37 cellular contexts compared by ENCODE assay signal in genomic region chr1:103761896-103762295, GRCh38. TPM values are rescaled to one million over a fixed set of nuclear protein-coding genes. Genes with fewer than 3 reads are reported as not detected.
"Had no signal": no experiment of that assay in that cellular context is flagged by ENCODE, and none has a peak within 500 bp of the region (broad histone marks: within the 10 kb centered on the region; RNA-seq: fewer than 3 reads in every experiment).

No MANE protein-coding gene starts in this region.

- H3K4me1 Mint-ChIP-seq: activated CD4-positive, alpha-beta memory T cell treated with anti-CD3 and anti-CD28 coated beads, Interleukin-2, amount 10 ng/mL, durations not matched to agents 7 days and 5 days; activated CD4-positive, alpha-beta T cell treated with anti-CD3 and anti-CD28 coated beads for 36 hours; activated CD4-positive, alpha-beta T cell treated with anti-CD3 and anti-CD28 coated beads, Interleukin-2, amount 10 ng/mL, durations not matched to agents 7 days and 5 days; activated CD8-positive, alpha-beta memory T cell treated with anti-CD3 and anti-CD28 coated beads, Interleukin-2, amount 10 ng/mL, durations not matched to agents 7 days and 5 days; activated naive CD8-positive, alpha-beta T cell treated with anti-CD3 and anti-CD28 coated beads for 36 hours; WTC11 had no signal

- H3K4me3 Mint-ChIP-seq: activated CD4-positive, alpha-beta memory T cell treated with anti-CD3 and anti-CD28 coated beads, Interleukin-2, amount 10 ng/mL, durations not matched to agents 7 days and 5 days; activated CD4-positive, alpha-beta T cell treated with anti-CD3 and anti-CD28 coated beads for 36 hours; activated CD4-positive, alpha-beta T cell treated with anti-CD3 and anti-CD28 coated beads, Interleukin-2, amount 10 ng/mL, durations not matched to agents 7 days and 5 days; activated CD8-positive, alpha-beta memory T cell treated with anti-CD3 and anti-CD28 coated beads, Interleukin-2, amount 10 ng/mL, durations not matched to agents 7 days and 5 days; activated CD8-positive, alpha-beta T cell treated with anti-CD3 and anti-CD28 coated beads, Interleukin-2, amount 10 ng/mL, durations not matched to agents 7 days and 5 days; activated naive CD4-positive, alpha-beta T cell treated with anti-CD3 and anti-CD28 coated beads for 36 hours; activated naive CD8-positive, alpha-beta T cell treated with anti-CD3 and anti-CD28 coated beads for 36 hours; activated T-cell treated with anti-CD3 and anti-CD28 coated beads, Interleukin-2, amount 50 U/mL, for 24 hours; T-helper 2 cell treated with Interferon-gamma antibody and Interleukin-4, amounts not matched to agents 5 μg/mL and 100 μg/mL, for 36 hours; WTC11 had no signal

- H3K27ac Mint-ChIP-seq: activated CD4-positive, alpha-beta memory T cell treated with anti-CD3 and anti-CD28 coated beads, Interleukin-2, amount 10 ng/mL, durations not matched to agents 7 days and 5 days; activated CD4-positive, alpha-beta T cell treated with anti-CD3 and anti-CD28 coated beads for 36 hours; activated CD4-positive, alpha-beta T cell treated with anti-CD3 and anti-CD28 coated beads, Interleukin-2, amount 10 ng/mL, durations not matched to agents 7 days and 5 days; activated CD8-positive, alpha-beta memory T cell treated with anti-CD3 and anti-CD28 coated beads, Interleukin-2, amount 10 ng/mL, durations not matched to agents 7 days and 5 days; activated CD8-positive, alpha-beta T cell treated with anti-CD3 and anti-CD28 coated beads, Interleukin-2, amount 10 ng/mL, durations not matched to agents 7 days and 5 days; activated naive CD4-positive, alpha-beta T cell treated with anti-CD3 and anti-CD28 coated beads for 36 hours; activated naive CD4-positive, alpha-beta T cell treated with anti-CD3 and anti-CD28 coated beads, Interleukin-2, amount 50 U/mL, for 72 hours; activated naive CD8-positive, alpha-beta T cell treated with anti-CD3 and anti-CD28 coated beads for 36 hours; activated T-cell treated with anti-CD3 and anti-CD28 coated beads, Interleukin-2, amount 50 U/mL, for 24 hours; T-helper 2 cell treated with Interferon-gamma antibody and Interleukin-4, amounts not matched to agents 5 μg/mL and 100 μg/mL, for 36 hours; WTC11 had no signal

- DNase-seq: activated CD4-positive, alpha-beta memory T cell treated with anti-CD3 and anti-CD28 coated beads, Interleukin-2, amount 10 ng/mL, durations not matched to agents 7 days and 5 days; activated CD4-positive, alpha-beta T cell treated with anti-CD3 and anti-CD28 coated beads for 1 hour; activated CD4-positive, alpha-beta T cell treated with anti-CD3 and anti-CD28 coated beads for 36 hours; activated CD4-positive, alpha-beta T cell treated with anti-CD3 and anti-CD28 coated beads for 48 hours; activated CD4-positive, alpha-beta T cell treated with anti-CD3 and anti-CD28 coated beads, Interleukin-2, amount 10 ng/mL, durations not matched to agents 7 days and 5 days; activated CD4-positive, alpha-beta T cell treated with anti-CD3 and anti-CD28 coated beads, Interleukin-2, amount 50 U/mL, for 48 hours; activated CD4-positive, CD25-positive, alpha-beta regulatory T cell; activated CD8-positive, alpha-beta memory T cell treated with anti-CD3 and anti-CD28 coated beads for 24 hours; activated CD8-positive, alpha-beta memory T cell treated with anti-CD3 and anti-CD28 coated beads, Interleukin-2, amount 10 ng/mL, durations not matched to agents 7 days and 5 days; activated CD8-positive, alpha-beta memory T cell treated with anti-CD3 and anti-CD28 coated beads, Interleukin-2, amount 50 U/mL, for 48 hours; activated CD8-positive, alpha-beta T cell treated with anti-CD3 and anti-CD28 coated beads, Interleukin-2, amount 10 ng/mL, durations not matched to agents 7 days and 5 days; activated effector memory CD4-positive, alpha-beta T cell treated with anti-CD3 and anti-CD28 coated beads, Interleukin-2, amount 50 U/mL, for 16 hours; activated gamma-delta T cell treated with Interleukin-2 at 50 U/mL for 16 hours; activated naive CD4-positive, alpha-beta T cell; activated naive CD4-positive, alpha-beta T cell treated with anti-CD3 and anti-CD28 coated beads for 36 hours; activated naive CD4-positive, alpha-beta T cell treated with anti-CD3 and anti-CD28 coated beads, Interleukin-2, amount 50 U/mL, for 16 hours; activated naive CD8-positive, alpha-beta T cell treated with anti-CD3 and anti-CD28 coated beads for 36 hours; activated T-cell treated with anti-CD3 and anti-CD28 coated beads, Interleukin-2, amount 50 U/mL, for 24 hours; activated T-cell treated with anti-CD3 and anti-CD28 coated beads, Interleukin-2, amount 50 U/mL, for 48 hours; adrenal gland; amniotic stem cell; aorta; body of pancreas; brain microvascular endothelial cell; central memory CD4-positive, alpha-beta T cell; T-helper 2 cell; T-helper 9 cell; WERI-Rb-1 had no signal

- H3K27me3 Mint-ChIP-seq: activated CD4-positive, alpha-beta memory T cell treated with anti-CD3 and anti-CD28 coated beads, Interleukin-2, amount 10 ng/mL, durations not matched to agents 7 days and 5 days; activated CD4-positive, alpha-beta T cell treated with anti-CD3 and anti-CD28 coated beads for 36 hours; activated CD4-positive, alpha-beta T cell treated with anti-CD3 and anti-CD28 coated beads, Interleukin-2, amount 10 ng/mL, durations not matched to agents 7 days and 5 days; activated CD8-positive, alpha-beta memory T cell treated with anti-CD3 and anti-CD28 coated beads, Interleukin-2, amount 10 ng/mL, durations not matched to agents 7 days and 5 days; activated naive CD8-positive, alpha-beta T cell treated with anti-CD3 and anti-CD28 coated beads for 36 hours; activated T-cell treated with anti-CD3 and anti-CD28 coated beads, Interleukin-2, amount 50 U/mL, for 24 hours had no signal

- H3K9me3 Mint-ChIP-seq: activated CD4-positive, alpha-beta T cell treated with anti-CD3 and anti-CD28 coated beads, Interleukin-2, amount 10 ng/mL, durations not matched to agents 7 days and 5 days; activated naive CD8-positive, alpha-beta T cell treated with anti-CD3 and anti-CD28 coated beads for 36 hours had no signal

- H3K36me3 Mint-ChIP-seq: activated CD8-positive, alpha-beta memory T cell treated with anti-CD3 and anti-CD28 coated beads, Interleukin-2, amount 10 ng/mL, durations not matched to agents 7 days and 5 days; activated naive CD4-positive, alpha-beta T cell treated with anti-CD3 and anti-CD28 coated beads, Interleukin-2, amount 50 U/mL, for 72 hours; activated naive CD8-positive, alpha-beta T cell treated with anti-CD3 and anti-CD28 coated beads for 36 hours; WTC11 had no signal

- FAIRE-seq: astrocyte, colon had no signal

- ATAC-seq: activated CD4-positive, alpha-beta T cell treated with anti-CD3 and anti-CD28 coated beads for 36 hours; activated CD4-positive, CD25-positive, alpha-beta regulatory T cell treated with anti-CD3 and anti-CD28 coated beads, Interleukin-2, amount 50 U/mL, for 24 hours; activated CD8-positive, alpha-beta memory T cell treated with anti-CD3 and anti-CD28 coated beads, Interleukin-2, amount 10 ng/mL, durations not matched to agents 7 days and 5 days; activated CD8-positive, alpha-beta T cell treated with anti-CD3 and anti-CD28 coated beads, Interleukin-2, amount 10 ng/mL, durations not matched to agents 7 days and 5 days; activated naive CD4-positive, alpha-beta T cell treated with anti-CD3 and anti-CD28 coated beads, Interleukin-2, amount 50 U/mL, for 72 hours; body of pancreas; WTC11 had no signal

RNA-seq across cellular contexts. Expression of gene AMY1C, which starts 12.2 kb away (rescaled TPM):
- total RNA-seq: activated CD4-positive, alpha-beta memory T cell treated with anti-CD3 and anti-CD28 coated beads, Interleukin-2, amount 10 ng/mL, durations not matched to agents 7 days and 5 days; activated CD4-positive, alpha-beta T cell treated with anti-CD3 and anti-CD28 coated beads for 36 hours; activated CD4-positive, alpha-beta T cell treated with anti-CD3 and anti-CD28 coated beads, Interleukin-2, amount 10 ng/mL, durations not matched to agents 7 days and 5 days; activated CD8-positive, alpha-beta memory T cell treated with anti-CD3 and anti-CD28 coated beads, Interleukin-2, amount 10 ng/mL, durations not matched to agents 7 days and 5 days; activated CD8-positive, alpha-beta T cell treated with anti-CD3 and anti-CD28 coated beads, Interleukin-2, amount 10 ng/mL, durations not matched to agents 7 days and 5 days; activated naive CD4-positive, alpha-beta T cell treated with anti-CD3 and anti-CD28 coated beads for 36 hours; activated naive CD4-positive, alpha-beta T cell treated with anti-CD3 and anti-CD28 coated beads, Interleukin-2, amount 50 U/mL, for 72 hours; activated naive CD8-positive, alpha-beta T cell treated with anti-CD3 and anti-CD28 coated beads for 36 hours; adrenal gland; aorta; astrocyte; breast epithelium; cardiac septum; cerebellum; WTC11 had no signal
